ENCODE assay signal across 16 cellular contexts in the genomic region with DNA sequence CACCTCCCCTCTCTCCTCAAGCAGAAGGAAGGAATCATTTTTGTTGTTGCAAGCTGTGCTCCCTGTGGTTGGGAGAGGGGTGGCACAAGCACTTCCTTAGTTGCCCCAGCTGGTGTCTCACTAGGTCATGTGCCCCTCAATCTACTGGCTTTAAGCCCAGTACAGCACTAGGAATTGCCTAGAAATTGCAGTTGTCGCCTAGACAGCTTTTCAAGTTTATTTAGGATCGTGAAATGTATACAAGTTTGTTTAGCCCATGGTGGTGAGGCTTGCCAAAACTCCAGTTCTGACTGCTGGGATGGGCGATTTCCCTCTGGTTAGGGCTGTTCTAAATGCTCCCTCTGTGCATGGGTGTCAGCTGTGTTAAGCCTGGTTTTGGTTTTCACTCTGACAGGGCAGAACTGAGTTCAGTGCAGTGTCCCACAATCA.
DNase-seq lines count a peak whose midpoint lies in the region; ATAC-seq and TF ChIP-seq lines count a peak whose summit lies in the region.
"Had no signal": no experiment of that assay in that cellular context is flagged by ENCODE, and none has a peak within 500 bp of the region (broad histone marks: within the 10 kb centered on the region; RNA-seq: fewer than 3 reads in every experiment).

No MANE protein-coding gene starts in this region.

- no peak overlapping the region for H3K4me3 Mint-ChIP-seq in neural progenitor cell
- no peak overlapping the region for H3K4me3 Mint-ChIP-seq in type B pancreatic cell
- H3K4me3 Mint-ChIP-seq: brain, neural crest cell had no signal

- H3K9me3 Mint-ChIP-seq in neural progenitor cell (no peaks in the 10 kb centered on the region), type B pancreatic cell (no peaks in the 10 kb centered on the region)
- H3K9me3 Mint-ChIP-seq: neural crest cell had no signal

- H2AFZ ChIP-seq in neural progenitor cell (replicated peaks), result no peak overlapping the region

- no peaks in the 10 kb centered on the region for H3K9me3 ChIP-seq in neural progenitor cell (ENCODE audit: low read depth)
- H3K9me3 ChIP-seq: heart right ventricle had no signal

- no peaks in the 10 kb centered on the region for H3K79me2 ChIP-seq in neural progenitor cell (ENCODE audit: low read depth)

- H3K4me1 Mint-ChIP-seq in neural progenitor cell (no peaks in the 10 kb centered on the region), type B pancreatic cell (ENCODE audit: unreplicated experiment) (no peaks in the 10 kb centered on the region)
- H3K4me1 Mint-ChIP-seq: neural crest cell had no signal

- no peak overlapping the region for H3K27ac Mint-ChIP-seq in neural progenitor cell
- no peak overlapping the region for H3K27ac Mint-ChIP-seq in type B pancreatic cell
- H3K27ac Mint-ChIP-seq: brain had no signal

- no peak overlapping the region for H3K9ac ChIP-seq in neural progenitor cell

- H3K27me3 Mint-ChIP-seq in neural progenitor cell (ENCODE audit: insufficient read depth, low read depth), result no peaks in the 10 kb centered on the region
- H3K27me3 Mint-ChIP-seq in type B pancreatic cell, result no peaks in the 10 kb centered on the region
- H3K27me3 Mint-ChIP-seq: brain had no signal

- no peak overlapping the region for H3K27ac ChIP-seq in neural progenitor cell
- H3K27ac ChIP-seq: heart right ventricle, tibial nerve had no signal

- H3K36me3 Mint-ChIP-seq in neural progenitor cell (no peaks in the 10 kb centered on the region), type B pancreatic cell (no peaks in the 10 kb centered on the region)
- H3K36me3 Mint-ChIP-seq: brain had no signal

- H3K4me3 ChIP-seq in neural progenitor cell, result no peak overlapping the region
- H3K4me3 ChIP-seq: heart right ventricle, tibial nerve had no signal

- no peak overlapping the region for H3K4me2 ChIP-seq in neural progenitor cell

- no peaks in the 10 kb centered on the region for H3K27me3 ChIP-seq in neural progenitor cell
- H3K27me3 ChIP-seq: heart right ventricle, tibial nerve had no signal

- no peak for ATAC-seq in HG03442 (IDR thresholded peaks at IDR 0.05; ENCODE audit: unreplicated experiment)
- ATAC-seq: PC-3 had no signal

- H3K36me3 ChIP-seq in neural progenitor cell, result no peaks in the 10 kb centered on the region
- H3K36me3 ChIP-seq: heart right ventricle, tibial nerve had no signal

- no peaks in the 10 kb centered on the region for H3F3A ChIP-seq in neural progenitor cell (ENCODE audit: low read depth)

- DNase-seq in NCI-H1092 treated with DMSO at 0.1 percent for 48 hours (lab: John Stamatoyannopoulos, UW), result peak; percentile 36
- no peak for DNase-seq in NCI-H1092 (lab: John Stamatoyannopoulos, UW)
- peak; percentile 7 for DNase-seq in LHCN-M2 (ENCODE audit: low read depth)
- peak; percentile 53 for DNase-seq in SKM-1 treated with dmso at 0.1 percent for 144 hours (lab: John Stamatoyannopoulos, UW; ENCODE audit: unreplicated experiment)
- DNase-seq in neural progenitor cell (ENCODE audit: low spot score), result no peak
- DNase-seq in NCI-H526 treated with DMSO at 0.1 percent for 48 hours (lab: John Stamatoyannopoulos, UW), result no peak
- no peak for DNase-seq in type B pancreatic cell (ENCODE audit: extremely low spot score, unreplicated experiment)
- DNase-seq: activated effector memory CD4-positive, alpha-beta T cell treated with Interleukin-2 at 50 U/mL for 16 hours; heart right ventricle; NCI-H1048; PC-3; stimulated activated CD4-positive, alpha-beta T cell treated with anti-CD3 and anti-CD28 coated beads, Interleukin-12 subunit alpha, Interleukin-12 subunit beta, amount 100 ng/mL, for 4 hours had no signal

- no peaks in the 10 kb centered on the region for H4K20me1 ChIP-seq in neural progenitor cell (ENCODE audit: low read depth)

- TF ChIP-seq CTCF in neural progenitor cell (IDR thresholded peaks at IDR 0.05) (peak; percentile 13), type B pancreatic cell (conservative IDR thresholded peaks at IDR 0.05) (no peak)

- no peaks in the 10 kb centered on the region for H3K4me1 ChIP-seq in neural progenitor cell
- H3K4me1 ChIP-seq: heart right ventricle, tibial nerve had no signal

Comparison
In these comparisons a context has a peak if more than half of its experiments do, and no peak if none do; other contexts are left out.
1. DNase-seq: peak in NCI-H1092 treated with DMSO at 0.1 percent for 48 hours (single experiment), LHCN-M2 (single experiment) and SKM-1 treated with dmso at 0.1 percent for 144 hours (single experiment); none in NCI-H1092 (single experiment), neural progenitor cell (single experiment), NCI-H526 treated with DMSO at 0.1 percent for 48 hours (single experiment) and type B pancreatic cell (single experiment).